ENCODE assay signal across 11 cellular contexts in genomic region chr10:5958680-5959079, GRCh38.
"Had no signal": no experiment of that assay in that cellular context is flagged by ENCODE, and none has a peak within 500 bp of the region (broad histone marks: within the 10 kb centered on the region; RNA-seq: fewer than 3 reads in every experiment).

No MANE protein-coding gene starts in this region.

- H2AFZ ChIP-seq: hepatocyte had no signal

- H3K27me3 ChIP-seq: esophagus muscularis mucosa, hepatocyte, ovary had no signal

- H3K4me3 ChIP-seq: esophagus muscularis mucosa, hepatocyte, ovary had no signal

- H3K9me3 ChIP-seq: esophagus muscularis mucosa, ovary had no signal

- H3K4me1 Mint-ChIP-seq: stimulated activated naive CD8-positive, alpha-beta T cell treated with anti-CD3 and anti-CD28 coated beads, Interleukin-15, amount 100 ng/mL, for 72 hours had no signal

- H3K4me2 ChIP-seq: hepatocyte had no signal

- H3K9me3 Mint-ChIP-seq: stimulated activated naive CD8-positive, alpha-beta T cell treated with anti-CD3 and anti-CD28 coated beads, Interleukin-15, amount 100 ng/mL, for 72 hours had no signal

- DNase-seq: activated CD4-positive, alpha-beta T cell treated with anti-CD3 and anti-CD28 coated beads, Interleukin-2, amount 50 U/mL, for 1 hour; activated naive CD4-positive, alpha-beta T cell; activated T-cell treated with anti-CD3 and anti-CD28 coated beads for 4 hours; stimulated activated naive CD8-positive, alpha-beta T cell treated with anti-CD3 and anti-CD28 coated beads, Interleukin-15, amount 100 ng/mL, for 72 hours had no signal

- H3K27me3 Mint-ChIP-seq: stimulated activated naive CD8-positive, alpha-beta T cell treated with anti-CD3 and anti-CD28 coated beads, Interleukin-15, amount 100 ng/mL, for 72 hours had no signal

- H3K27ac ChIP-seq: esophagus muscularis mucosa, hepatocyte, ovary had no signal

- H3K4me3 Mint-ChIP-seq: stimulated activated naive CD8-positive, alpha-beta T cell treated with anti-CD3 and anti-CD28 coated beads, Interleukin-15, amount 100 ng/mL, for 72 hours had no signal

- FAIRE-seq: keratinocyte had no signal

- H3K36me3 ChIP-seq: ovary had no signal

- ATAC-seq: activated CD4-positive, CD25-positive, alpha-beta regulatory T cell treated with anti-CD3 and anti-CD28 coated beads, Interleukin-2, amount 50 U/mL, for 24 hours; left lobe of liver; sciatic nerve; stimulated activated naive CD8-positive, alpha-beta T cell treated with anti-CD3 and anti-CD28 coated beads, Interleukin-15, amount 100 ng/mL, for 72 hours had no signal
